Comparison of ENCODE assay signal across 23 cellular contexts in genomic region chr5:2052687-2053086, GRCh38.
DNase-seq lines count a peak whose midpoint lies in the region; ATAC-seq, FAIRE-seq and TF ChIP-seq lines count a peak whose summit lies in the region.
"Had no signal": no experiment of that assay in that cellular context is flagged by ENCODE, and none has a peak within 500 bp of the region (broad histone marks: within the 10 kb centered on the region; RNA-seq: fewer than 3 reads in every experiment).

No MANE protein-coding gene starts in this region.

- H2AK5ac ChIP-seq in H1 (ENCODE audit: low read depth, low read length): no peak overlapping the region

- H3K79me2 ChIP-seq in HepG2 (ENCODE audit: insufficient read depth, low read length): no peaks in the 10 kb centered on the region
- H3K79me2 ChIP-seq in H1 (ENCODE audit: control insufficient read depth in 1 of 2, insufficient read depth in 2 of 2, low read length in 2 of 2): no peaks in the 10 kb centered on the region

- no peaks in the 10 kb centered on the region for H4K20me1 ChIP-seq in HepG2 (ENCODE audit: insufficient read depth, low read length)
- no peaks in the 10 kb centered on the region for H4K20me1 ChIP-seq in H1 (replicated peaks in 1 of 2; ENCODE audit: control insufficient read depth in 1 of 2, insufficient read depth in 2 of 2, low read length in 2 of 2)
- H4K20me1 ChIP-seq: BLaER1 had no signal

- no peak overlapping the region for H2BK5ac ChIP-seq in H1 (ENCODE audit: low read depth, low read length)

- H3K4me3 Mint-ChIP-seq in T-helper 17 cell: no peak overlapping the region
- H3K4me3 Mint-ChIP-seq in activated T-helper 2 cell treated with anti-CD3 and anti-CD28 coated beads, Interferon-gamma antibody, Interleukin-2, Interleukin-4, amounts not matched to agents 10 μg/mL and 5 μg/mL and 100 μg/mL, durations not matched to agents 14 hours and 24 hours and 36 hours (ENCODE audit: low read depth): no peak overlapping the region
- H3K4me3 Mint-ChIP-seq: B cell; CD4-positive, CD25-positive, alpha-beta regulatory T cell; CD8-positive, alpha-beta T cell had no signal

- H3K9me3 Mint-ChIP-seq in activated T-helper 2 cell treated with anti-CD3 and anti-CD28 coated beads, Interferon-gamma antibody, Interleukin-2, Interleukin-4, amounts not matched to agents 10 μg/mL and 5 μg/mL and 100 μg/mL, durations not matched to agents 14 hours and 24 hours and 36 hours: no peaks in the 10 kb centered on the region
- H3K9me3 Mint-ChIP-seq: CD8-positive, alpha-beta T cell had no signal

- WGBS in HepG2 (ENCODE audit: low lambda C conversion rate): 31% methylated on average over 10 of the region's 13 CpGs
- WGBS in right lobe of liver (ENCODE audit: insufficient coverage, low coverage, low lambda C conversion rate, missing lambda C conversion rate): 66% methylated on average over 7 of the region's 13 CpGs
- WGBS in H1 (ENCODE audit: extremely low coverage in 1 of 2, insufficient coverage in 1 of 2, insufficient read length in 1 of 2, insufficient replicate concordance in 2 of 2, low coverage in 1 of 2, low lambda C conversion rate in 2 of 2, missing lambda C conversion rate in 1 of 2), 2 experiments: 95% methylated on average over 13 of the region's 13 CpGs; no CpG with 5 or more reads in 1 of the 2 experiments

- no peak overlapping the region for H2BK120ac ChIP-seq in H1 (replicated peaks; ENCODE audit: low read depth, low read length)

- H3K4me1 ChIP-seq in HepG2 (ENCODE audit: insufficient read depth, low read length): no peaks in the 10 kb centered on the region
- no peaks in the 10 kb centered on the region for H3K4me1 ChIP-seq in right lobe of liver
- no peaks in the 10 kb centered on the region; a peak in 1 of 7 replicates for H3K4me1 ChIP-seq in H1 (replicated peaks in 1 of 4; ENCODE audit: control insufficient read depth in 3 of 4, insufficient read depth in 4 of 4, low read length in 3 of 4)
- H3K4me1 ChIP-seq: Caco-2 had no signal

- H3K36me3 ChIP-seq in HepG2 (replicated peaks in 1 of 2; ENCODE audit: control insufficient read depth in 1 of 2, insufficient read depth in 2 of 2, low read length in 2 of 2): no peaks in the 10 kb centered on the region
- no peaks in the 10 kb centered on the region for H3K36me3 ChIP-seq in right lobe of liver
- H3K36me3 ChIP-seq in H1 (ENCODE audit: control insufficient read depth in 2 of 4, insufficient read depth in 4 of 4, low read length in 3 of 4): no peaks in the 10 kb centered on the region
- H3K36me3 ChIP-seq: BLaER1 had no signal

- H4K91ac ChIP-seq in H1 (replicated peaks; ENCODE audit: insufficient read length, low read length): no peak overlapping the region

- H3K27me3 Mint-ChIP-seq in T-helper 17 cell: peaks cover 53% of the 10 kb centered on the region
- peaks cover 1% of the 10 kb centered on the region for H3K27me3 Mint-ChIP-seq in activated T-helper 2 cell treated with anti-CD3 and anti-CD28 coated beads, Interferon-gamma antibody, Interleukin-2, Interleukin-4, amounts not matched to agents 10 μg/mL and 5 μg/mL and 100 μg/mL, durations not matched to agents 14 hours and 24 hours and 36 hours (ENCODE audit: low read depth)

- TF ChIP-seq EP300 in HepG2 (IDR thresholded peaks at IDR 0.05; ENCODE audit: low read depth in 2 of 2, low read length in 2 of 2) (no peak), HepG2 (CRISPR knock-in tag; IDR thresholded peaks at IDR 0.05; ENCODE audit: borderline replicate concordance) (no peak), H1 (IDR thresholded peaks at IDR 0.05; ENCODE audit: borderline replicate concordance in 1 of 2, low read depth in 2 of 2, low read length in 2 of 2) (no peak)

- ATAC-seq in HepG2: no peak
- no peak for ATAC-seq in right lobe of liver
- ATAC-seq in T-helper 17 cell: no peak
- no peak for ATAC-seq in HG03571 (IDR thresholded peaks at IDR 0.05; ENCODE audit: unreplicated experiment)
- ATAC-seq: CD8-positive, alpha-beta T cell had no signal

- no peak overlapping the region for H3K27ac ChIP-seq in HepG2 (ENCODE audit: extremely low read length, insufficient read depth, low read length)
- no peak overlapping the region for H3K27ac ChIP-seq in right lobe of liver
- H3K27ac ChIP-seq in H1 (ENCODE audit: low read depth, low read length): no peak overlapping the region
- H3K27ac ChIP-seq: 22Rv1, BLaER1, C4-2B had no signal

- H3K23me2 ChIP-seq in H1 (ENCODE audit: low read depth, low read length): no peaks in the 10 kb centered on the region

- peak overlapping the region; percentile 41 for H3K27ac Mint-ChIP-seq in T-helper 17 cell
- no peak overlapping the region for H3K27ac Mint-ChIP-seq in activated T-helper 2 cell treated with anti-CD3 and anti-CD28 coated beads, Interferon-gamma antibody, Interleukin-2, Interleukin-4, amounts not matched to agents 10 μg/mL and 5 μg/mL and 100 μg/mL, durations not matched to agents 14 hours and 24 hours and 36 hours
- H3K27ac Mint-ChIP-seq: B cell; CD4-positive, CD25-positive, alpha-beta regulatory T cell; CD8-positive, alpha-beta T cell had no signal

- no peak overlapping the region for H3K14ac ChIP-seq in H1 (ENCODE audit: insufficient read length)

- H4K5ac ChIP-seq in H1 (ENCODE audit: insufficient read length, low read depth, low read length): no peak overlapping the region

- no peaks in the 10 kb centered on the region for H3K4me1 Mint-ChIP-seq in T-helper 17 cell
- no peaks in the 10 kb centered on the region for H3K4me1 Mint-ChIP-seq in activated T-helper 2 cell treated with anti-CD3 and anti-CD28 coated beads, Interferon-gamma antibody, Interleukin-2, Interleukin-4, amounts not matched to agents 10 μg/mL and 5 μg/mL and 100 μg/mL, durations not matched to agents 14 hours and 24 hours and 36 hours (ENCODE audit: low read depth)
- H3K4me1 Mint-ChIP-seq: B cell; CD4-positive, CD25-positive, alpha-beta regulatory T cell had no signal

- in situ Hi-C loops in HepG2 (cut with HindIII; ENCODE audit: extremely low pct_ligation_motif_present, low pct_unique_long_range_greater_than_20kb): no loop called here

- H2BK15ac ChIP-seq in H1 (ENCODE audit: low read length): no peak overlapping the region

- no peaks in the 10 kb centered on the region for H3K79me1 ChIP-seq in H1 (ENCODE audit: low read depth, low read length)

- H3K9me3 ChIP-seq in HepG2 (ENCODE audit: low read length): no peaks in the 10 kb centered on the region
- H3K9me3 ChIP-seq in right lobe of liver: no peaks in the 10 kb centered on the region
- no peaks in the 10 kb centered on the region for H3K9me3 ChIP-seq in T-helper 17 cell (ENCODE audit: control insufficient read depth, low read length, poor library complexity, severe bottlenecking)
- H3K9me3 ChIP-seq in H1 (ENCODE audit: insufficient read depth in 2 of 2, low read depth in 1 of 2, low read length in 1 of 2): peaks cover 5 to 9% of the 10 kb centered on the region in 2 experiments; a peak in 2 of 4 replicates
- H3K9me3 ChIP-seq: BLaER1, Caco-2 had no signal

- no peak overlapping the region for H4K8ac ChIP-seq in H1 (ENCODE audit: extremely low read depth, insufficient read depth, low read length)

- H3K27me3 ChIP-seq in HepG2 (ENCODE audit: control insufficient read depth in 1 of 2, insufficient read depth in 2 of 2, low read length in 2 of 2): peaks cover 2 to 35% of the 10 kb centered on the region in 2 experiments; a peak in 2 of 5 replicates
- H3K27me3 ChIP-seq in right lobe of liver: no peaks in the 10 kb centered on the region
- no peaks in the 10 kb centered on the region for H3K27me3 ChIP-seq in H1 (replicated peaks in 1 of 4; ENCODE audit: control insufficient read depth in 3 of 4, extremely low read depth in 1 of 4, insufficient read depth in 3 of 4, low read length in 3 of 4)
- H3K27me3 ChIP-seq: BLaER1 had no signal

- intact Hi-C loops in HepG2 (cut with micrococcal nuclease; ENCODE audit: unreplicated experiment): no loop called here
- intact Hi-C loops in right lobe of liver (cut with DNase I): no loop called here
- intact Hi-C loops in activated T-helper 2 cell treated with anti-CD3 and anti-CD28 coated beads, Interferon-gamma antibody, Interleukin-2, Interleukin-4, amounts not matched to agents 10 μg/mL and 5 μg/mL and 100 μg/mL, durations not matched to agents 14 hours and 24 hours and 36 hours (cut with micrococcal nuclease): no loop called here

- TF ChIP-seq CTCF in HepG2 (CRISPR knock-in tag; IDR thresholded peaks at IDR 0.05) (no peak), right lobe of liver (IDR thresholded peaks at IDR 0.05) (no peak), H1 (IDR thresholded peaks at IDR 0.05; ENCODE audit: control extremely low read depth in 1 of 3, insufficient read depth in 1 of 3, low read depth in 1 of 3, low read length in 3 of 3) (peak; percentile 10 to 24 (median 18); a peak in 3 of 4 replicates)

- no peak overlapping the region for H2BK20ac ChIP-seq in H1 (ENCODE audit: low read length)

- no peak overlapping the region for H3K56ac ChIP-seq in H1 (replicated peaks; ENCODE audit: insufficient read length, low read depth, low read length)

- no peak overlapping the region for H3K4ac ChIP-seq in H1 (replicated peaks; ENCODE audit: insufficient read length, low read depth, low read length)

- H3K23ac ChIP-seq in H1 (ENCODE audit: insufficient read length): no peak overlapping the region

- DNase-seq in HepG2 (ENCODE audit: low spot score) (no peak), right lobe of liver (no peak), T-helper 17 cell (no peak), H1 (ENCODE audit: low read depth in 1 of 2, low spot score in 2 of 2) (peak in 1 of 2 experiments; percentile 39), GOT3 (lab: John Stamatoyannopoulos, UW) (no peak)
- no peak for DNase-seq in activated T-helper 2 cell treated with anti-CD3 and anti-CD28 coated beads, Interferon-gamma antibody, Interleukin-2, Interleukin-4, amounts not matched to agents 10 μg/mL and 5 μg/mL and 100 μg/mL, durations not matched to agents 14 hours and 24 hours and 36 hours (ENCODE audit: low spot score)
- DNase-seq in activated CD4-positive, alpha-beta T cell treated with anti-CD3 and anti-CD28 coated beads, Interleukin-2, amount 50 U/mL, for 1 hour: no peak
- DNase-seq: Caco-2; CD4-positive, CD25-positive, alpha-beta regulatory T cell; CD8-positive, alpha-beta T cell; DMS153; DND-41; HCEC 1CT had no signal

- H3K36me3 Mint-ChIP-seq in T-helper 17 cell (ENCODE audit: low read depth): no peaks in the 10 kb centered on the region
- no peaks in the 10 kb centered on the region for H3K36me3 Mint-ChIP-seq in activated T-helper 2 cell treated with anti-CD3 and anti-CD28 coated beads, Interferon-gamma antibody, Interleukin-2, Interleukin-4, amounts not matched to agents 10 μg/mL and 5 μg/mL and 100 μg/mL, durations not matched to agents 14 hours and 24 hours and 36 hours (ENCODE audit: low read depth)
- H3K36me3 Mint-ChIP-seq: CD4-positive, CD25-positive, alpha-beta regulatory T cell; CD8-positive, alpha-beta T cell had no signal

- no peak overlapping the region for H3K18ac ChIP-seq in H1 (ENCODE audit: extremely low read depth, low read length)

- TF ChIP-seq POLR2A in HepG2 (IDR thresholded peaks at IDR 0.05; ENCODE audit: insufficient read depth in 1 of 2, low read depth in 2 of 2, low read length in 2 of 2) (no peak), right lobe of liver (IDR thresholded peaks at IDR 0.05) (no peak), H1 (IDR thresholded peaks at IDR 0.05; ENCODE audit: control extremely low read depth in 1 of 2, low read depth in 2 of 2, low read length in 2 of 2) (no peak)

- no peak for TF ChIP-seq RAD21 in HepG2 (CRISPR knock-in tag; IDR thresholded peaks at IDR 0.05)
- TF ChIP-seq RAD21 in H1 (IDR thresholded peaks at IDR 0.05 in 1 of 2, conservative IDR thresholded peaks at IDR 0.05 in 1 of 2; ENCODE audit: low read depth in 2 of 2, low read length in 2 of 2): no peak

- H2AFZ ChIP-seq in HepG2 (ENCODE audit: low read length) (no peak overlapping the region), H1 (ENCODE audit: low read length) (no peak overlapping the region)

- POLR2A ChIA-PET in HepG2 (lab: Yijun Ruan, JAX): no interaction called here
- POLR2A ChIA-PET in H1 (lab: Charles Lee; ENCODE audit: partially characterized antibody): no interaction called here

- CTCF ChIA-PET in HepG2 (lab: Yijun Ruan, JAX; ENCODE audit: low intra/inter-chr PET ratio, low total read pairs) (no interaction called here), H1 (lab: Charles Lee; ENCODE audit: partially characterized antibody) (interaction anchor here (0.9 to 2.2 kb wide), 5 partner anchors 10 to 83 kb away, joined by 3 to 9 read pairs (median 4); no protein-coding TSS in a partner anchor)

- no TSS peak for BruUV-seq in HepG2 (replicated peaks; lab: Mats Ljungman, UMichigan)

- H3K4me2 ChIP-seq in HepG2 (ENCODE audit: low read depth, low read length) (no peak overlapping the region), H1 (ENCODE audit: insufficient read depth in 1 of 2, low read depth in 2 of 2, low read length in 2 of 2) (no peak overlapping the region)
- H3K4me2 ChIP-seq: BLaER1 had no signal

- H3K9ac ChIP-seq in HepG2 (ENCODE audit: insufficient read depth, low read depth, low read length) (no peak overlapping the region), H1 (replicated peaks in 1 of 4; ENCODE audit: extremely low read depth in 1 of 4, low read depth in 3 of 4, low read length in 3 of 4) (no peak overlapping the region)
- H3K9ac ChIP-seq: BLaER1 had no signal

- no peak overlapping the region for H3K4me3 ChIP-seq in HepG2 (replicated peaks in 1 of 3; ENCODE audit: insufficient read depth in 1 of 3, low read depth in 2 of 3, low read length in 3 of 3)
- H3K4me3 ChIP-seq in right lobe of liver: no peak overlapping the region
- H3K4me3 ChIP-seq in H1 (ENCODE audit: extremely low read depth in 1 of 4, insufficient read depth in 2 of 4, low read depth in 3 of 4, low read length in 4 of 4): no peak overlapping the region
- H3K4me3 ChIP-seq: BLaER1 had no signal

- FAIRE-seq in HepG2 (lab: Jason Lieb, UNC): no peak
- FAIRE-seq in H1 (lab: Jason Lieb, UNC): no peak
- FAIRE-seq: A204.1, G401.6, GM12892, GM19239, H54 had no signal

- no peak overlapping the region for H2BK12ac ChIP-seq in H1 (ENCODE audit: low read depth, low read length)

Comparison
In these comparisons a context has a peak if more than half of its experiments do, and no peak if none do; other contexts are left out.
1. CTCF ChIP-seq: peak in H1 (3 of 3); none in HepG2 (single experiment) and right lobe of liver (0 of 4).
2. Of the 41 proteins assayed by ChIP-seq in both HepG2 and H1: peak only in HepG2: none; only in H1: CTCF; in both: none; in neither: 40.